Comparison of ENCODE assay signal across 12 cellular contexts in genomic region chr10:43170491-43170890, GRCh38. TPM values are rescaled to one million over a fixed set of nuclear protein-coding genes. Genes with fewer than 3 reads are reported as not detected.
DNase-seq lines count a peak whose midpoint lies in the region; ATAC-seq and TF ChIP-seq lines count a peak whose summit lies in the region.
"Had no signal": no experiment of that assay in that cellular context is flagged by ENCODE, and none has a peak within 500 bp of the region (broad histone marks: within the 10 kb centered on the region; RNA-seq: fewer than 3 reads in every experiment).

No MANE protein-coding gene starts in this region.

- no peak overlapping the region for H3K9ac ChIP-seq in PC-3 (ENCODE audit: low read length)
- H3K9ac ChIP-seq: KMS-11 had no signal

- H3K9me2 ChIP-seq in PC-3 (replicated peaks; ENCODE audit: low read length), result no peaks in the 10 kb centered on the region

- intact Hi-C loops in PC-3 (cut with micrococcal nuclease) (no loop called here), esophagus muscularis mucosa (cut with DNase I) (no loop called here), prostate gland (cut with DNase I) (no loop called here)

- no peak overlapping the region for H3K4me3 ChIP-seq in PC-3 (ENCODE audit: low read length)
- H3K4me3 ChIP-seq in esophagus muscularis mucosa, result no peak overlapping the region
- H3K4me3 ChIP-seq in prostate gland, result no peak overlapping the region
- H3K4me3 ChIP-seq: heart right ventricle had no signal

- POLR2A ChIA-PET in PC-3 (lab: Charles Lee; ENCODE audit: unreplicated experiment), result no interaction called here

- no peak overlapping the region for H2AFZ ChIP-seq in PC-3 (ENCODE audit: low read length)

- DNase-seq in DMS53 (lab: John Stamatoyannopoulos, UW) (peak; percentile 8), DMS53 treated with DMSO at 0.1 percent for 48 hours (lab: John Stamatoyannopoulos, UW; ENCODE audit: unreplicated experiment) (no peak), PC-3 (peak; percentile 52), esophagus muscularis mucosa (ENCODE audit: extremely low spot score) (no peak), renal cortical epithelial cell (ENCODE audit: low read depth) (peak; percentile 48), NCI-H1694 (lab: John Stamatoyannopoulos, UW) (no peak), prostate gland (ENCODE audit: low spot score) (no peak), activated gamma-delta T cell (lab: John Stamatoyannopoulos, UW) (no peak)
- DNase-seq: 8988T, heart right ventricle, NCI-H2171 treated with DMSO at 0.1 percent for 48 hours had no signal

- no peaks in the 10 kb centered on the region for H4K20me1 ChIP-seq in PC-3 (ENCODE audit: low read length)

- CTCF ChIA-PET in PC-3 (lab: Charles Lee), result interaction anchor here (0.6 kb wide), 1 partner anchor 41 kb away, joined by 3 read pairs; no protein-coding TSS in a partner anchor

- no peaks in the 10 kb centered on the region for H3K9me3 ChIP-seq in PC-3 (ENCODE audit: low read length)
- no peaks in the 10 kb centered on the region for H3K9me3 ChIP-seq in esophagus muscularis mucosa
- no peaks in the 10 kb centered on the region for H3K9me3 ChIP-seq in prostate gland
- H3K9me3 ChIP-seq: heart right ventricle had no signal

- no peak for TF ChIP-seq EP300 in esophagus muscularis mucosa (IDR thresholded peaks at IDR 0.05)

- no peaks in the 10 kb centered on the region for H3K27me3 ChIP-seq in PC-3 (ENCODE audit: low read length)
- no peaks in the 10 kb centered on the region for H3K27me3 ChIP-seq in esophagus muscularis mucosa
- H3K27me3 ChIP-seq in prostate gland (replicated peaks; ENCODE audit: insufficient read depth), result no peaks in the 10 kb centered on the region
- H3K27me3 ChIP-seq: heart right ventricle had no signal

- H3K4me1 ChIP-seq in PC-3 (ENCODE audit: insufficient read depth, low read length) (peaks cover 8% of the 10 kb centered on the region; the same call in 1 of the 2 replicates), esophagus muscularis mucosa (peaks cover 4 to 23% (median 20%) of the 10 kb centered on the region in 4 donors), prostate gland (replicated peaks) (no peaks in the 10 kb centered on the region)

- H3K27ac ChIP-seq in PC-3 (ENCODE audit: low read length) (no peak overlapping the region), esophagus muscularis mucosa (replicated peaks in 1 of 4) (peak overlapping the region; percentile 62 to 69 (median 68)), prostate gland (no peak overlapping the region)
- H3K27ac ChIP-seq: KMS-11 had no signal

- TF ChIP-seq POLR2A in esophagus muscularis mucosa (IDR thresholded peaks at IDR 0.05; ENCODE audit: low read depth) (no peak), prostate gland (IDR thresholded peaks at IDR 0.05) (no peak)

- WGBS in esophagus muscularis mucosa, result 47% methylated on average over 2 of the region's 2 CpGs
- WGBS in prostate gland, result 38% methylated on average over 2 of the region's 2 CpGs

- H3K36me3 ChIP-seq in PC-3 (ENCODE audit: low read depth, low read length) (no peaks in the 10 kb centered on the region), esophagus muscularis mucosa (peaks cover 0 to 63% (median 18%) of the 10 kb centered on the region in 4 donors), prostate gland (no peaks in the 10 kb centered on the region)

- peak; percentile 59 for ATAC-seq in PC-3
- ATAC-seq: heart right ventricle had no signal

- no peaks in the 10 kb centered on the region for H3F3A ChIP-seq in PC-3 (ENCODE audit: low read length, unreplicated experiment)

- H3K4me2 ChIP-seq in PC-3 (ENCODE audit: low read length), result no peak overlapping the region
- H3K4me2 ChIP-seq: KMS-11 had no signal

- peak; percentile 65 for TF ChIP-seq CTCF in PC-3 (conservative IDR thresholded peaks at IDR 0.05; ENCODE audit: low read depth, low read length)
- TF ChIP-seq CTCF in esophagus muscularis mucosa (IDR thresholded peaks at IDR 0.05), result peak in 2 of 3 experiments; percentile 12 to 20
- TF ChIP-seq CTCF in prostate gland (IDR thresholded peaks at IDR 0.05), result no peak

- H3K79me2 ChIP-seq in PC-3 (ENCODE audit: low read length), result no peaks in the 10 kb centered on the region

- BruUV-seq in PC-3 (replicated peaks; lab: Mats Ljungman, UMichigan), result no TSS peak

RNA-seq across cellular contexts. Expression of gene CSGALNACT2, which starts 32.2 kb away (rescaled TPM):
- total RNA-seq in PC-3 (2014; rRNA removed), result 3.6 and 3.9 TPM in 2 replicates
- 10 to 100 TPM; 25.6 to 39.5 (median 33.9) TPM for total RNA-seq in esophagus muscularis mucosa
- 10.2 and 18.1 TPM in 2 replicates for total RNA-seq in renal cortical epithelial cell
- total RNA-seq in prostate gland, result 10 to 100 TPM in 1 of 2 donors, 1 to 10 TPM in 1; 10.0 to 15.9 TPM

Comparison
In these comparisons a context has a peak if more than half of its experiments do, and no peak if none do; other contexts are left out.
1. DNase-seq: peak in DMS53 (single experiment), PC-3 (single experiment) and renal cortical epithelial cell (single experiment); none in DMS53 treated with DMSO at 0.1 percent for 48 hours (single experiment), esophagus muscularis mucosa (single experiment), NCI-H1694 (single experiment), prostate gland (single experiment) and activated gamma-delta T cell (single experiment).
2. H3K27ac ChIP-seq: peak in esophagus muscularis mucosa (4 of 4); none in PC-3 (single experiment) and prostate gland (0 of 2).
3. CTCF ChIP-seq: peak in PC-3 (single experiment) and esophagus muscularis mucosa (2 of 3); none in prostate gland (0 of 4).